In the genomic region with DNA sequence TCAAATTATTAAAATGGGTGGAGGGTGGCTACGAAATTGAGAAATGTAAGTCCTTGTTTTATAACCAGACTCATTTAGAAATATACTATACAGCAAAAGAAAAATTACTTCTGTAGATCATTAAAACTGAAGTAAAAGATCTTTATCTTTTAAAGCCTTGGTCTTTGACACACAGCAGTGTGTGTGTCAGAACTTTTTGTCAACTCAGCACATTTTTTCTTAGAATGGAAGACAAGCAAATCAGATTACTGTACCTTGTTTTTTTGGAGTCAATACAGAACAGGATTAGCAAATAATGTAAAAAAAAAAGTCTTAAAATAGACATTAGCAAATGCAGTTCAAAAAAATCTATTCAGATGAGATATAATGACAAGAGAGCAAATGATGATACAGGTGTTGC, we compare ENCODE assay signal across 19 cellular contexts. TPM values are rescaled to one million over a fixed set of nuclear protein-coding genes. Genes with fewer than 3 reads are reported as not detected.
DNase-seq lines count a peak whose midpoint lies in the region; ATAC-seq, FAIRE-seq and TF ChIP-seq lines count a peak whose summit lies in the region.
"Had no signal": no experiment of that assay in that cellular context is flagged by ENCODE, and none has a peak within 500 bp of the region (broad histone marks: within the 10 kb centered on the region; RNA-seq: fewer than 3 reads in every experiment).

No MANE protein-coding gene starts in this region.

- no peak overlapping the region for H3K14ac ChIP-seq in H1 (ENCODE audit: insufficient read length)

- no peaks in the 10 kb centered on the region for H3K36me3 ChIP-seq in left ventricle myocardium inferior
- no peaks in the 10 kb centered on the region for H3K36me3 ChIP-seq in H1 (ENCODE audit: control insufficient read depth in 2 of 4, insufficient read depth in 4 of 4, low read length in 3 of 4)
- H3K36me3 ChIP-seq in subcutaneous abdominal adipose tissue (ENCODE audit: control insufficient read depth in 5 of 5, insufficient read depth in 5 of 5, low read length in 5 of 5): no peaks in the 10 kb centered on the region
- H3K36me3 ChIP-seq in WERI-Rb-1: no peaks in the 10 kb centered on the region
- H3K36me3 ChIP-seq: BLaER1 treated with 17β-estradiol and CSF1 and Interleukin-3, amounts not matched to agents 10 nM and 100 nM had no signal

- no peak overlapping the region for H4K5ac ChIP-seq in H1 (ENCODE audit: insufficient read length, low read depth, low read length)

- WGBS in right cardiac atrium: 97% methylated on average over 1 of the region's 1 CpG
- WGBS in H1 (ENCODE audit: extremely low coverage in 1 of 2, insufficient coverage in 1 of 2, insufficient read length in 1 of 2, insufficient replicate concordance in 2 of 2, low coverage in 1 of 2, low lambda C conversion rate in 2 of 2, missing lambda C conversion rate in 1 of 2), 2 experiments: 84% methylated on average over 1 of the region's 1 CpG; no CpG with 5 or more reads in 1 of the 2 experiments

- FAIRE-seq in H1 (lab: Jason Lieb, UNC): no peak
- FAIRE-seq: GM12891 had no signal

- H3K9me3 Mint-ChIP-seq in naive thymus-derived CD8-positive, alpha-beta T cell: no peaks in the 10 kb centered on the region
- H3K9me3 Mint-ChIP-seq: CD8-positive, alpha-beta T cell; GM23338; HFFc6 had no signal

- H3K9ac ChIP-seq in H1 (replicated peaks in 1 of 4; ENCODE audit: extremely low read depth in 1 of 4, low read depth in 3 of 4, low read length in 3 of 4): no peak overlapping the region
- no peak overlapping the region for H3K9ac ChIP-seq in subcutaneous abdominal adipose tissue (ENCODE audit: low read length in 5 of 5)
- H3K9ac ChIP-seq: BLaER1 treated with 17β-estradiol and CSF1 and Interleukin-3, amounts not matched to agents 10 nM and 100 nM had no signal

- H3K4ac ChIP-seq in H1 (replicated peaks; ENCODE audit: insufficient read length, low read depth, low read length): no peak overlapping the region

- no peak overlapping the region for H2BK20ac ChIP-seq in H1 (ENCODE audit: low read length)

- POLR2A ChIA-PET in H1 (lab: Charles Lee; ENCODE audit: partially characterized antibody): no interaction called here
- POLR2A ChIA-PET in naive thymus-derived CD8-positive, alpha-beta T cell (lab: Charles Lee): no interaction called here

- DNase-seq in left ventricle myocardium inferior (no peak), right cardiac atrium (no peak), H1 (ENCODE audit: low read depth in 1 of 2, low spot score in 2 of 2) (no peak), WERI-Rb-1 (no peak)
- no peak for DNase-seq in naive thymus-derived CD8-positive, alpha-beta T cell
- DNase-seq: Calu3; CD8-positive, alpha-beta T cell; DND-41; H7; HFFc6 had no signal

- H3K36me3 Mint-ChIP-seq in naive thymus-derived CD8-positive, alpha-beta T cell: peaks cover 0 to 4% (median 4%) of the 10 kb centered on the region in 3 donors
- H3K36me3 Mint-ChIP-seq: CD8-positive, alpha-beta T cell had no signal

- H3K23me2 ChIP-seq in H1 (ENCODE audit: low read depth, low read length): no peaks in the 10 kb centered on the region

- H3K56ac ChIP-seq in H1 (replicated peaks; ENCODE audit: insufficient read length, low read depth, low read length): no peak overlapping the region

- TF ChIP-seq CTCF in left ventricle myocardium inferior (IDR thresholded peaks at IDR 0.05; ENCODE audit: borderline replicate concordance) (no peak), VCaP (conservative IDR thresholded peaks at IDR 0.05) (no peak), H1 (IDR thresholded peaks at IDR 0.05; ENCODE audit: control extremely low read depth in 1 of 3, insufficient read depth in 1 of 3, low read depth in 1 of 3, low read length in 3 of 3) (no peak), WERI-Rb-1 (IDR thresholded peaks at IDR 0.05; ENCODE audit: low read depth, low read length) (no peak)

- CTCF ChIA-PET in H1 (lab: Charles Lee; ENCODE audit: partially characterized antibody): no interaction called here

- H4K20me1 ChIP-seq in H1 (replicated peaks in 1 of 2; ENCODE audit: control insufficient read depth in 1 of 2, insufficient read depth in 2 of 2, low read length in 2 of 2): peaks cover 0 to 3% of the 10 kb centered on the region in 2 experiments
- H4K20me1 ChIP-seq: BLaER1 treated with 17β-estradiol and CSF1 and Interleukin-3, amounts not matched to agents 10 nM and 100 nM had no signal

- no peak for TF ChIP-seq POLR2A in H1 (IDR thresholded peaks at IDR 0.05; ENCODE audit: control extremely low read depth in 1 of 2, low read depth in 2 of 2, low read length in 2 of 2)

- H3K4me3 Mint-ChIP-seq in naive thymus-derived CD8-positive, alpha-beta T cell: no peak overlapping the region
- H3K4me3 Mint-ChIP-seq: B cell; CD8-positive, alpha-beta T cell; GM23338; HFFc6 had no signal

- H3K9me3 ChIP-seq in left ventricle myocardium inferior (replicated peaks) (no peaks in the 10 kb centered on the region), right cardiac atrium (ENCODE audit: control insufficient read depth, low read length) (no peaks in the 10 kb centered on the region), H1 (ENCODE audit: insufficient read depth in 2 of 2, low read depth in 1 of 2, low read length in 1 of 2) (no peaks in the 10 kb centered on the region), subcutaneous abdominal adipose tissue (ENCODE audit: control insufficient read depth in 5 of 5, low read length in 5 of 5) (peaks cover 0 to 2% (median 0%) of the 10 kb centered on the region in 5 donors), WERI-Rb-1 (ENCODE audit: severe bottlenecking) (no peaks in the 10 kb centered on the region)
- H3K9me3 ChIP-seq: BLaER1 treated with 17β-estradiol and CSF1 and Interleukin-3, amounts not matched to agents 10 nM and 100 nM had no signal

- no peak overlapping the region for H3K18ac ChIP-seq in H1 (ENCODE audit: extremely low read depth, low read length)

- H2AFZ ChIP-seq in H1 (ENCODE audit: low read length): no peak overlapping the region
- H2AFZ ChIP-seq: GM23338 had no signal

- TF ChIP-seq RAD21 in H1 (IDR thresholded peaks at IDR 0.05 in 1 of 2, conservative IDR thresholded peaks at IDR 0.05 in 1 of 2; ENCODE audit: low read depth in 2 of 2, low read length in 2 of 2): no peak

- intact Hi-C loops in left ventricle myocardium inferior (cut with micrococcal nuclease) (no loop called here), right cardiac atrium (cut with DNase I) (loop anchor here in 2 of 4 donors (10.0 kb wide), 2 partner anchors 47 to 157 kb away; partner anchors contain the start of genes C2orf76 (in 1 of the 2) and DBI (in 1 of the 2))

- H3K4me3 ChIP-seq in left ventricle myocardium inferior: no peak overlapping the region
- no peak overlapping the region for H3K4me3 ChIP-seq in right cardiac atrium (ENCODE audit: low read length)
- no peak overlapping the region for H3K4me3 ChIP-seq in H1 (ENCODE audit: extremely low read depth in 1 of 4, insufficient read depth in 2 of 4, low read depth in 3 of 4, low read length in 4 of 4)
- no peak overlapping the region for H3K4me3 ChIP-seq in subcutaneous abdominal adipose tissue (ENCODE audit: low read depth in 1 of 5, low read length in 5 of 5)
- H3K4me3 ChIP-seq in WERI-Rb-1 (ENCODE audit: low read depth, low read length): no peak overlapping the region
- H3K4me3 ChIP-seq: BLaER1 treated with 17β-estradiol and CSF1 and Interleukin-3, amounts not matched to agents 10 nM and 100 nM; GM23338 had no signal

- H3K27me3 Mint-ChIP-seq in naive thymus-derived CD8-positive, alpha-beta T cell: no peaks in the 10 kb centered on the region
- H3K27me3 Mint-ChIP-seq: B cell had no signal

- peaks cover 47% of the 10 kb centered on the region for H3K4me1 ChIP-seq in left ventricle myocardium inferior
- peaks cover 3% of the 10 kb centered on the region for H3K4me1 ChIP-seq in right cardiac atrium (ENCODE audit: control insufficient read depth, insufficient read depth, low read length)
- H3K4me1 ChIP-seq in H1 (replicated peaks in 1 of 4; ENCODE audit: control insufficient read depth in 3 of 4, insufficient read depth in 4 of 4, low read length in 3 of 4): no peaks in the 10 kb centered on the region; a peak in 1 of 7 replicates
- peaks cover 0 to 31% (median 25%) of the 10 kb centered on the region in 5 donors for H3K4me1 ChIP-seq in subcutaneous abdominal adipose tissue (ENCODE audit: control insufficient read depth in 5 of 5, insufficient read depth in 5 of 5, low read length in 5 of 5)

- H2BK12ac ChIP-seq in H1 (ENCODE audit: low read depth, low read length): no peak overlapping the region

- H2BK120ac ChIP-seq in H1 (replicated peaks; ENCODE audit: low read depth, low read length): no peak overlapping the region

- H3K79me2 ChIP-seq in H1 (ENCODE audit: control insufficient read depth in 1 of 2, insufficient read depth in 2 of 2, low read length in 2 of 2): no peaks in the 10 kb centered on the region

- ATAC-seq in right cardiac atrium (no peak), GM19328 (IDR thresholded peaks at IDR 0.05; ENCODE audit: unreplicated experiment) (no peak)
- ATAC-seq in naive thymus-derived CD8-positive, alpha-beta T cell: no peak
- ATAC-seq: CD8-positive, alpha-beta T cell; GM23338; HCT116 had no signal

- no peak overlapping the region for H4K8ac ChIP-seq in H1 (ENCODE audit: extremely low read depth, insufficient read depth, low read length)

- H3K27ac Mint-ChIP-seq in naive thymus-derived CD8-positive, alpha-beta T cell: no peak overlapping the region
- H3K27ac Mint-ChIP-seq: B cell; CD8-positive, alpha-beta T cell; GM23338; HFFc6 had no signal

- no peak overlapping the region for H3K4me2 ChIP-seq in H1 (ENCODE audit: insufficient read depth in 1 of 2, low read depth in 2 of 2, low read length in 2 of 2)
- H3K4me2 ChIP-seq: BLaER1 treated with 17β-estradiol and CSF1 and Interleukin-3, amounts not matched to agents 10 nM and 100 nM; GM23338 had no signal

- H2BK5ac ChIP-seq in H1 (ENCODE audit: low read depth, low read length): no peak overlapping the region

- no peaks in the 10 kb centered on the region for H3K79me1 ChIP-seq in H1 (ENCODE audit: low read depth, low read length)

- H2AK5ac ChIP-seq in H1 (ENCODE audit: low read depth, low read length): no peak overlapping the region

- TF ChIP-seq EP300 in H1 (IDR thresholded peaks at IDR 0.05; ENCODE audit: borderline replicate concordance in 1 of 2, low read depth in 2 of 2, low read length in 2 of 2): no peak

- H3K27me3 ChIP-seq in left ventricle myocardium inferior (ENCODE audit: low read depth) (no peaks in the 10 kb centered on the region), right cardiac atrium (ENCODE audit: control insufficient read depth, insufficient read depth) (no peaks in the 10 kb centered on the region), H1 (replicated peaks in 1 of 4; ENCODE audit: control insufficient read depth in 3 of 4, extremely low read depth in 1 of 4, insufficient read depth in 3 of 4, low read length in 3 of 4) (no peaks in the 10 kb centered on the region), subcutaneous abdominal adipose tissue (ENCODE audit: control insufficient read depth in 5 of 5, insufficient read depth in 4 of 5, low read length in 5 of 5) (no peaks in the 10 kb centered on the region), WERI-Rb-1 (ENCODE audit: insufficient read depth, low read depth, severe bottlenecking) (no peaks in the 10 kb centered on the region)
- H3K27me3 ChIP-seq: BLaER1 treated with 17β-estradiol and CSF1 and Interleukin-3, amounts not matched to agents 10 nM and 100 nM had no signal

- no peak overlapping the region for H4K91ac ChIP-seq in H1 (replicated peaks; ENCODE audit: insufficient read length, low read length)

- H2BK15ac ChIP-seq in H1 (ENCODE audit: low read length): no peak overlapping the region

- no peaks in the 10 kb centered on the region for H3K4me1 Mint-ChIP-seq in naive thymus-derived CD8-positive, alpha-beta T cell
- H3K4me1 Mint-ChIP-seq: GM23338 had no signal

- H3K23ac ChIP-seq in H1 (ENCODE audit: insufficient read length): no peak overlapping the region

- peak overlapping the region; percentile 23 for H3K27ac ChIP-seq in left ventricle myocardium inferior (replicated peaks)
- H3K27ac ChIP-seq in right cardiac atrium (ENCODE audit: low read length): no peak overlapping the region
- H3K27ac ChIP-seq in VCaP: peak overlapping the region; percentile 63
- no peak overlapping the region for H3K27ac ChIP-seq in H1 (ENCODE audit: low read depth, low read length)
- H3K27ac ChIP-seq in subcutaneous abdominal adipose tissue (ENCODE audit: low read depth, low read length): peak overlapping the region; percentile 2
- no peak overlapping the region for H3K27ac ChIP-seq in WERI-Rb-1
- H3K27ac ChIP-seq: 22Rv1; BLaER1 treated with 17β-estradiol and CSF1 and Interleukin-3, amounts not matched to agents 10 nM and 100 nM had no signal

RNA-seq across cellular contexts. Expression of gene C2orf76, which starts 49.1 kb away (rescaled TPM):
- 7.3 TPM for total RNA-seq in left ventricle myocardium inferior
- total RNA-seq in right cardiac atrium: 10 to 100 TPM; 11.4 to 13.3 (median 13.0) TPM
- polyA plus RNA-seq in right cardiac atrium: 27.7 TPM
- total RNA-seq in H1 (2021; fragmentation: NEBNext Ultra II Directional; extraction: Animal tissue kit (Norgen Biotek cat#: 25700)): 5.0 and 6.2 TPM in 2 replicates
- 2.1 and 4.4 TPM in 2 replicates for polyA plus RNA-seq in H1 (2011; rRNA removed)
- 4.4 TPM for polyA plus RNA-seq in H1 (2011; cell fraction: cytosol; rRNA removed)
- polyA plus RNA-seq in H1 (2011; cell fraction: nucleus; rRNA removed): 1.1 TPM
- polyA plus RNA-seq in H1 (2012, experiment 1 of 2): 5.8 to 14.0 TPM (median 6.5 TPM) in 4 replicates
- polyA plus RNA-seq in H1 (2012, experiment 2 of 2): 5.7 TPM
- polyA plus RNA-seq in H1 (2013, experiment 1 of 2): 9.5 TPM
- 8.3 TPM for polyA plus RNA-seq in H1 (2013, experiment 2 of 2)
- 1.4 and 2.1 TPM in 2 replicates for polyA minus RNA-seq in H1 (2011; rRNA and poly(A)+ RNA removed)
- 1.2 TPM for polyA minus RNA-seq in H1 (2011; cell fraction: cytosol; rRNA and poly(A)+ RNA removed)
- polyA minus RNA-seq in H1 (2011; cell fraction: nucleus; rRNA and poly(A)+ RNA removed): 3.8 TPM
- total RNA-seq in naive thymus-derived CD8-positive, alpha-beta T cell: 10 to 100 TPM; 10.7 to 11.9 TPM
- polyA plus RNA-seq in naive thymus-derived CD8-positive, alpha-beta T cell: 10 to 100 TPM; 16.3 to 37.5 (median 23.6) TPM

RNA-seq across cellular contexts. Expression of gene DBI, which starts 49.2 kb away (rescaled TPM):
- total RNA-seq in left ventricle myocardium inferior (303 TPM), right cardiac atrium (100 to 1,000 TPM; 178 to 218 (median 200) TPM)
- polyA plus RNA-seq in right cardiac atrium (671 TPM), H1 (2011; rRNA removed) (116 and 212 TPM in 2 replicates)
- total RNA-seq in H1 (2021; fragmentation: NEBNext Ultra II Directional; extraction: Animal tissue kit (Norgen Biotek cat#: 25700)): 180 and 186 TPM in 2 replicates
- polyA plus RNA-seq in H1 (2011; cell fraction: cytosol; rRNA removed): 295 TPM
- 74.9 TPM for polyA plus RNA-seq in H1 (2011; cell fraction: nucleus; rRNA removed)
- 342 to 401 TPM (median 370 TPM) in 4 replicates for polyA plus RNA-seq in H1 (2012, experiment 1 of 2)
- 377 TPM for polyA plus RNA-seq in H1 (2012, experiment 2 of 2)
- polyA plus RNA-seq in H1 (2013, experiment 1 of 2): 716 TPM
- 804 TPM for polyA plus RNA-seq in H1 (2013, experiment 2 of 2)
- polyA minus RNA-seq in H1 (2011; rRNA and poly(A)+ RNA removed): 61.1 and 68.3 TPM in 2 replicates
- 41.0 TPM for polyA minus RNA-seq in H1 (2011; cell fraction: cytosol; rRNA and poly(A)+ RNA removed)
- polyA minus RNA-seq in H1 (2011; cell fraction: nucleus; rRNA and poly(A)+ RNA removed): 85.9 TPM
- total RNA-seq in naive thymus-derived CD8-positive, alpha-beta T cell: 10 to 100 TPM; 41.5 to 49.7 TPM
- polyA plus RNA-seq in naive thymus-derived CD8-positive, alpha-beta T cell: 100 to 1,000 TPM; 249 to 374 (median 295) TPM

Comparison
In these comparisons a context has a peak if more than half of its experiments do, and no peak if none do; other contexts are left out.
1. H3K27ac ChIP-seq: peak in left ventricle myocardium inferior (single experiment), VCaP (single experiment) and subcutaneous abdominal adipose tissue (single experiment); none in right cardiac atrium (single experiment), H1 (single experiment) and WERI-Rb-1 (single experiment).